In the genomic region with DNA sequence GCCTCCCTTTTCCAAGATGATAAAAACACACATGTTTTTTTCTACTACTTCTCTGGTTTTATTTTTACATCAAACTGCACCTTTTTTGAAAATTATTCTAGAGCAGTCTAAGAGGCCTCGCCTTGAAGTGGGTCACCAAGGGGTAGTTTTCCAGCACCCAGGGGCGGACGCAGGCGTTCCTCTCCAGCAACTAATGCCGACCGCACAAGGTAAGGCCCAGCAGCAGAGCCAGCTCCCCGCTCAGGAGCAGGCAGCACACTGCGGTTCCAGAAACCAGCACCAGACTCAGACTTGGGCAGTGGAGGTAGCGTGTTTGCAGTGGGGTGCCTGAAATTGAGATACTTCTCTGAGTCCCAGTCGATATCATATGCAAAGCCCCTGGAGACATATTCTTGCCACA, we compare ENCODE assay signal across 7 cellular contexts.
"Had no signal": no experiment of that assay in that cellular context is flagged by ENCODE, and none has a peak within 500 bp of the region (broad histone marks: within the 10 kb centered on the region; RNA-seq: fewer than 3 reads in every experiment).

No MANE protein-coding gene starts in this region.

- FAIRE-seq: H1, H54, HTR-8/SVneo had no signal

- H3K9ac ChIP-seq: GM23248 had no signal

- H3K27ac ChIP-seq: GM23248 had no signal

- H3K4me3 ChIP-seq: GM23248 had no signal

- DNase-seq: GM23248, H9, HCEC 1CT, IMR-90 had no signal

- H3K9me3 Mint-ChIP-seq: H9 had no signal

- H2AFZ ChIP-seq: GM23248 had no signal

- H3K4me3 Mint-ChIP-seq: H9 had no signal
